11 cellular contexts compared by ENCODE assay signal in the genomic region with DNA sequence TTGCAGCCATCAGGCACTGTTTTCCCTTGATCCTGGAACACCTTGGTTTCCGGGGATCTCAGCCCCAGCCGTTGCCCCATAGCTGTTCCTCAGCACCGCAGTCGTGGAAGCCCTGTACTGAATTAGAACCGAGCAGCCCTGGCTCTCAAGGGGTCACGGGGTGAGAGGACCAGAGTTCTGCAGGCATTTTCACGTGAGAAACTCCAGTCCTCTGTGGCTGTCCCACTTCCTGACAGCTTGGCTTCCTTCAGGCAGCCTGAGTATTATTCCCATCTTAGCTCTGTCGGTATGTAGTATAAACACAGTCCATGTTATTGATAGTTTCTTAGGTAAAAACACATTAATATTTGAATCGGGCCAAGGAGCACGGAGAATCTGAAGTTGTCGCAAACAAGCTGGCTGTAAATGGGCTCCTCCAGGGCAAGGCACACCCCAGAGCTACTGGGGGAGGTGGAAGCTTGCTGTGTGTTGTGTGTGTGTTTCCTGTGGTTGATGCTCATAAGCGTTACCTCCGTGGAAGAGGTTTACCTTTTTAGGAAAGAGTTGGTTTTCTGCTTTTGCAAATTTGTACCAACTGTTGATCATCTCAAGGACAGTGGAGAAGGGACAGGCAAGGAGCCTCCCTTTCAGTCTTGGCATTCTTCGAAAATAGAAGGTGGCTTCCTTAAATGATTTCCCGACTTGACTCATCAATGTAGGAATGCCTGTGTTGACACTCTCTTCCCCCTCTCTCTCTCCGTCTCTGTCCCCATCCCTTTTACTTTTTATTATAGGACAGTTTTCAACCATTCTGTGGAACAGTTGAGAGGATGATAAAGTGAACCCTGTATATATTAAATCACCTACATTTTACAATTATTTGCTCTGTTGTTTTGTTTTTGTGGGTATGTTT.
DNase-seq lines count a peak whose midpoint lies in the region; ATAC-seq, FAIRE-seq and TF ChIP-seq lines count a peak whose summit lies in the region.
"Had no signal": no experiment of that assay in that cellular context is flagged by ENCODE, and none has a peak within 500 bp of the region (broad histone marks: within the 10 kb centered on the region; RNA-seq: fewer than 3 reads in every experiment).

No MANE protein-coding gene starts in this region.

- peak overlapping the region; percentile 98 for H3K27ac Mint-ChIP-seq in activated T-cell treated with anti-CD3 and anti-CD28 coated beads, Interleukin-2, amount 50 U/mL, for 72 hours
- H3K27ac Mint-ChIP-seq: memory B cell had no signal

- H3K4me1 ChIP-seq in left ventricle myocardium inferior = peaks cover 12% of the 10 kb centered on the region

- peaks cover 4 to 8% of the 10 kb centered on the region in 2 donors for H3K36me3 Mint-ChIP-seq in activated T-cell treated with anti-CD3 and anti-CD28 coated beads, Interleukin-2, amount 50 U/mL, for 72 hours (ENCODE audit: insufficient read depth in 2 of 2)

- no peak overlapping the region for H3K4me3 ChIP-seq in left ventricle myocardium inferior

- no peak for DNase-seq in left ventricle myocardium inferior
- DNase-seq in left ventricle myocardium superior = no peak
- DNase-seq in activated T-cell treated with anti-CD3 and anti-CD28 coated beads, Interleukin-2, amount 50 U/mL, for 72 hours = peak in 1 of 2 donors; percentile 48
- peak; percentile 43 for DNase-seq in iris pigment epithelial cell (ENCODE audit: low read depth)
- peak; percentile 41 for DNase-seq in urothelium cell line (ENCODE audit: low spot score)
- DNase-seq in 8988T = no peak
- no peak for DNase-seq in SW480 (ENCODE audit: low spot score)
- no peak for DNase-seq in occipital lobe (lab: John Stamatoyannopoulos, UW)
- DNase-seq: SHP77 had no signal

- intact Hi-C loops in left ventricle myocardium inferior (cut with micrococcal nuclease) = no loop called here
- intact Hi-C loops in left ventricle myocardium superior (cut with micrococcal nuclease) = no loop called here

- no peaks in the 10 kb centered on the region for H3K27me3 Mint-ChIP-seq in activated T-cell treated with anti-CD3 and anti-CD28 coated beads, Interleukin-2, amount 50 U/mL, for 72 hours (ENCODE audit: low read depth)
- H3K27me3 Mint-ChIP-seq: memory B cell had no signal

- no peaks in the 10 kb centered on the region for H3K9me3 ChIP-seq in left ventricle myocardium inferior (replicated peaks)

- ATAC-seq in left ventricle myocardium superior = no peak
- ATAC-seq in activated T-cell treated with anti-CD3 and anti-CD28 coated beads, Interleukin-2, amount 50 U/mL, for 72 hours (replicated peaks in 1 of 2) = peak; percentile 57 to 62

- peaks cover 0 to 4% of the 10 kb centered on the region in 2 donors for H3K9me3 Mint-ChIP-seq in activated T-cell treated with anti-CD3 and anti-CD28 coated beads, Interleukin-2, amount 50 U/mL, for 72 hours
- H3K9me3 Mint-ChIP-seq: memory B cell had no signal

- H3K27ac ChIP-seq in left ventricle myocardium inferior (replicated peaks) = peak overlapping the region; percentile 21

- H3K4me1 Mint-ChIP-seq in activated T-cell treated with anti-CD3 and anti-CD28 coated beads, Interleukin-2, amount 50 U/mL, for 72 hours (ENCODE audit: low read depth) = peaks cover 81% of the 10 kb centered on the region

- H3K27me3 ChIP-seq in left ventricle myocardium inferior (ENCODE audit: low read depth) = no peaks in the 10 kb centered on the region

- TF ChIP-seq CTCF in left ventricle myocardium inferior (IDR thresholded peaks at IDR 0.05; ENCODE audit: borderline replicate concordance) = no peak

- peak; percentile 77 for FAIRE-seq in urothelium cell line (lab: Jason Lieb, UNC)
- FAIRE-seq: colon had no signal

- no peaks in the 10 kb centered on the region for H3K36me3 ChIP-seq in left ventricle myocardium inferior

- peak overlapping the region; percentile 78 to 87 for H3K4me3 Mint-ChIP-seq in activated T-cell treated with anti-CD3 and anti-CD28 coated beads, Interleukin-2, amount 50 U/mL, for 72 hours
- H3K4me3 Mint-ChIP-seq: memory B cell had no signal

Comparison
In these comparisons a context has a peak if more than half of its experiments do, and no peak if none do; other contexts are left out.
1. DNase-seq: peak in iris pigment epithelial cell (single experiment) and urothelium cell line (single experiment); none in left ventricle myocardium inferior (single experiment), left ventricle myocardium superior (single experiment), 8988T (single experiment), SW480 (single experiment) and occipital lobe (single experiment).